ENCODE assay signal across 20 cellular contexts in the genomic region with DNA sequence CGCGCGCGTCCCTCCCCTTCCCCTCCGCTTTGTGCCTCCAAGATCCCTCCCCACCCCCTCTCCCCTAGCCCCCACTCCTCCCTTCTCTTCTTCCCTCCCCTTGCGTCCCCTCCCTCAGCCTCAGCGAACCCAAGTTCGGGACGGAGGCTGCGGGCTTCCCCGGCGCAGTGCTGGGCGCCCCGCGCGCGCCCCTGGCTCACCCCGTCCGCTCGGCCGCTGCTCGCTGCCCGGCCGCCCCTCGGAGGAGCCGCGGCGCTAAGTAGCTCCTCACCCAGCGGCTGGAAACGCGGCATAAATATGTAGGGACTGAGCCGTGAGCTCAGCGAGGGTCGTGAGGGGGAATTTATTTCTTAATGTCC. TPM values are rescaled to one million over a fixed set of nuclear protein-coding genes. Genes with fewer than 3 reads are reported as not detected.
A peak's percentile ranks its signal among the peaks of the same experiment; 100 is the strongest.
DNase-seq lines count a peak whose midpoint lies in the region; ATAC-seq, FAIRE-seq and TF ChIP-seq lines count a peak whose summit lies in the region.
"Had no signal": no experiment of that assay in that cellular context is flagged by ENCODE, and none has a peak within 500 bp of the region (broad histone marks: within the 10 kb centered on the region; RNA-seq: fewer than 3 reads in every experiment).

Gene NOS1, minus strand, starts transcription at position 315 of the 359 bp plus-strand sequence. CDS start 30,557 bp downstream, outside the sequence.

- ATAC-seq in psoas muscle: peak in 3 of 4 donors; percentile 55 to 70 (median 63)
- ATAC-seq in GM21619 (IDR thresholded peaks at IDR 0.05; ENCODE audit: unreplicated experiment): no peak
- no peak for ATAC-seq in stimulated activated naive B cell treated with anti-CD40 and anti-IgM and Interleukin-4, amounts not matched to agents 10 μg/mL and 1 μg/mL and 100 μg/mL, for 72 hours (replicated peaks)
- ATAC-seq: effector memory CD8-positive, alpha-beta T cell; stimulated activated effector memory CD8-positive, alpha-beta T cell treated with anti-CD3 and anti-CD28 coated beads, Interleukin-12 subunit alpha, Interleukin-12 subunit beta, amount 100 ng/mL, for 72 hours had no signal

- H3K4me1 ChIP-seq in HUES48 (ENCODE audit: control insufficient read depth, insufficient read depth, low read length) (0 out of 2 replicates have a peak, but pooled peaks cover 3% of the 10 kb centered on the region), astrocyte (ENCODE audit: insufficient read depth, low read length) (no peaks in the 10 kb centered on the region), psoas muscle (no peaks in the 10 kb centered on the region)
- H3K4me1 ChIP-seq: ascending aorta had no signal

- H3K27me3 ChIP-seq in HUES48 (ENCODE audit: control insufficient read depth, insufficient read depth, low read length) (peaks cover 79% of the 10 kb centered on the region), astrocyte (ENCODE audit: insufficient read depth, low read length) (peaks cover 38% of the 10 kb centered on the region), psoas muscle (ENCODE audit: insufficient read depth in 3 of 3, low read length in 2 of 3) (peaks cover 0 to 4% (median 2%) of the 10 kb centered on the region in 3 donors)
- H3K27me3 ChIP-seq: ascending aorta had no signal

- H3K9me3 Mint-ChIP-seq in astrocyte (ENCODE audit: unreplicated experiment): no peaks in the 10 kb centered on the region
- no peaks in the 10 kb centered on the region for H3K9me3 Mint-ChIP-seq in stimulated activated naive B cell treated with anti-CD40 and anti-IgM and Interleukin-4, amounts not matched to agents 10 μg/mL and 1 μg/mL and 100 μg/mL, for 72 hours
- no peaks in the 10 kb centered on the region for H3K9me3 Mint-ChIP-seq in activated T-helper 1 cell treated with anti-CD3 and anti-CD28 coated beads, Interleukin-12 subunit alpha, Interleukin-12 subunit beta, Interleukin-2, Interleukin-4 antibody, amounts not matched to agents 30 ng/mL and 10 ng/mL and 1 ng/mL, durations not matched to agents 14 hours and 24 hours and 36 hours
- H3K9me3 Mint-ChIP-seq: activated CD4-positive, alpha-beta memory T cell treated with anti-CD3 and anti-CD28 coated beads for 36 hours; effector memory CD8-positive, alpha-beta T cell; stimulated activated effector memory CD8-positive, alpha-beta T cell treated with anti-CD3 and anti-CD28 coated beads, Interleukin-12 subunit alpha, Interleukin-12 subunit beta, amount 100 ng/mL, for 72 hours had no signal

- H3K36me3 ChIP-seq in HUES48 (ENCODE audit: control insufficient read depth, insufficient read depth, low read length) (no peaks in the 10 kb centered on the region), astrocyte (ENCODE audit: insufficient read depth, low read length) (no peaks in the 10 kb centered on the region), psoas muscle (ENCODE audit: insufficient read depth in 1 of 2, low read depth in 1 of 2) (no peaks in the 10 kb centered on the region)
- H3K36me3 ChIP-seq: ascending aorta; BLaER1 treated with 17β-estradiol and CSF1 and Interleukin-3, amounts not matched to agents 10 nM and 100 nM had no signal

- H3K9ac ChIP-seq in HUES48 (ENCODE audit: low read depth, low read length): peak within 1 kb of the TSS; percentile 29; the same call in 1 of the 2 replicates
- no peak within 1 kb of the TSS for H3K9ac ChIP-seq in astrocyte (ENCODE audit: low read length)
- H3K9ac ChIP-seq: BLaER1 treated with 17β-estradiol and CSF1 and Interleukin-3, amounts not matched to agents 10 nM and 100 nM had no signal

- no peaks in the 10 kb centered on the region for H3K36me3 Mint-ChIP-seq in astrocyte (ENCODE audit: low read depth, unreplicated experiment)
- no peaks in the 10 kb centered on the region for H3K36me3 Mint-ChIP-seq in stimulated activated naive B cell treated with anti-CD40 and anti-IgM and Interleukin-4, amounts not matched to agents 10 μg/mL and 1 μg/mL and 100 μg/mL, for 72 hours
- H3K36me3 Mint-ChIP-seq in activated T-helper 1 cell treated with anti-CD3 and anti-CD28 coated beads, Interleukin-12 subunit alpha, Interleukin-12 subunit beta, Interleukin-2, Interleukin-4 antibody, amounts not matched to agents 30 ng/mL and 10 ng/mL and 1 ng/mL, durations not matched to agents 14 hours and 24 hours and 36 hours (ENCODE audit: low read depth): no peaks in the 10 kb centered on the region
- H3K36me3 Mint-ChIP-seq: activated CD4-positive, alpha-beta memory T cell treated with anti-CD3 and anti-CD28 coated beads for 36 hours; stimulated activated effector memory CD8-positive, alpha-beta T cell treated with anti-CD3 and anti-CD28 coated beads, Interleukin-12 subunit alpha, Interleukin-12 subunit beta, amount 100 ng/mL, for 72 hours had no signal

- H3K4me3 Mint-ChIP-seq in astrocyte (ENCODE audit: unreplicated experiment): peak within 1 kb of the TSS; percentile 71
- no peak within 1 kb of the TSS for H3K4me3 Mint-ChIP-seq in stimulated activated naive B cell treated with anti-CD40 and anti-IgM and Interleukin-4, amounts not matched to agents 10 μg/mL and 1 μg/mL and 100 μg/mL, for 72 hours
- H3K4me3 Mint-ChIP-seq in activated T-helper 1 cell treated with anti-CD3 and anti-CD28 coated beads, Interleukin-12 subunit alpha, Interleukin-12 subunit beta, Interleukin-2, Interleukin-4 antibody, amounts not matched to agents 30 ng/mL and 10 ng/mL and 1 ng/mL, durations not matched to agents 14 hours and 24 hours and 36 hours: no peak within 1 kb of the TSS
- H3K4me3 Mint-ChIP-seq: activated CD4-positive, alpha-beta memory T cell treated with anti-CD3 and anti-CD28 coated beads for 36 hours; effector memory CD8-positive, alpha-beta T cell; stimulated activated effector memory CD8-positive, alpha-beta T cell treated with anti-CD3 and anti-CD28 coated beads, Interleukin-12 subunit alpha, Interleukin-12 subunit beta, amount 100 ng/mL, for 72 hours had no signal

- H3K4me1 Mint-ChIP-seq in astrocyte (ENCODE audit: low read depth, unreplicated experiment): no peaks in the 10 kb centered on the region
- peaks cover 0 to 3% of the 10 kb centered on the region in 2 donors for H3K4me1 Mint-ChIP-seq in stimulated activated naive B cell treated with anti-CD40 and anti-IgM and Interleukin-4, amounts not matched to agents 10 μg/mL and 1 μg/mL and 100 μg/mL, for 72 hours
- H3K4me1 Mint-ChIP-seq in activated T-helper 1 cell treated with anti-CD3 and anti-CD28 coated beads, Interleukin-12 subunit alpha, Interleukin-12 subunit beta, Interleukin-2, Interleukin-4 antibody, amounts not matched to agents 30 ng/mL and 10 ng/mL and 1 ng/mL, durations not matched to agents 14 hours and 24 hours and 36 hours (ENCODE audit: low read depth): no peaks in the 10 kb centered on the region
- H3K4me1 Mint-ChIP-seq: stimulated activated effector memory CD8-positive, alpha-beta T cell treated with anti-CD3 and anti-CD28 coated beads, Interleukin-12 subunit alpha, Interleukin-12 subunit beta, amount 100 ng/mL, for 72 hours had no signal

- H3K27ac Mint-ChIP-seq in astrocyte (ENCODE audit: unreplicated experiment): no peak within 1 kb of the TSS
- H3K27ac Mint-ChIP-seq in stimulated activated naive B cell treated with anti-CD40 and anti-IgM and Interleukin-4, amounts not matched to agents 10 μg/mL and 1 μg/mL and 100 μg/mL, for 72 hours: no peak within 1 kb of the TSS
- H3K27ac Mint-ChIP-seq in activated T-helper 1 cell treated with anti-CD3 and anti-CD28 coated beads, Interleukin-12 subunit alpha, Interleukin-12 subunit beta, Interleukin-2, Interleukin-4 antibody, amounts not matched to agents 30 ng/mL and 10 ng/mL and 1 ng/mL, durations not matched to agents 14 hours and 24 hours and 36 hours: no peak within 1 kb of the TSS
- H3K27ac Mint-ChIP-seq: activated CD4-positive, alpha-beta memory T cell treated with anti-CD3 and anti-CD28 coated beads for 36 hours; effector memory CD8-positive, alpha-beta T cell; stimulated activated effector memory CD8-positive, alpha-beta T cell treated with anti-CD3 and anti-CD28 coated beads, Interleukin-12 subunit alpha, Interleukin-12 subunit beta, amount 100 ng/mL, for 72 hours had no signal

- peaks cover 83% of the 10 kb centered on the region for H3K27me3 Mint-ChIP-seq in astrocyte (ENCODE audit: low read depth, unreplicated experiment)
- peaks cover 54 to 75% of the 10 kb centered on the region in 2 donors for H3K27me3 Mint-ChIP-seq in stimulated activated naive B cell treated with anti-CD40 and anti-IgM and Interleukin-4, amounts not matched to agents 10 μg/mL and 1 μg/mL and 100 μg/mL, for 72 hours
- peaks cover 49% of the 10 kb centered on the region for H3K27me3 Mint-ChIP-seq in activated T-helper 1 cell treated with anti-CD3 and anti-CD28 coated beads, Interleukin-12 subunit alpha, Interleukin-12 subunit beta, Interleukin-2, Interleukin-4 antibody, amounts not matched to agents 30 ng/mL and 10 ng/mL and 1 ng/mL, durations not matched to agents 14 hours and 24 hours and 36 hours (ENCODE audit: insufficient read depth)

- intact Hi-C loops in psoas muscle (cut with DNase I): loop anchor here in 1 of 2 donors (5.0 kb wide), 1 partner anchor 124 kb away; no protein-coding TSS in a partner anchor
- intact Hi-C loops in activated T-helper 1 cell treated with anti-CD3 and anti-CD28 coated beads, Interleukin-12 subunit alpha, Interleukin-12 subunit beta, Interleukin-2, Interleukin-4 antibody, amounts not matched to agents 30 ng/mL and 10 ng/mL and 1 ng/mL, durations not matched to agents 14 hours and 24 hours and 36 hours (cut with micrococcal nuclease): no loop called here

- H3K4me2 ChIP-seq in astrocyte (ENCODE audit: low read length): no peak within 1 kb of the TSS
- H3K4me2 ChIP-seq: BLaER1 treated with 17β-estradiol and CSF1 and Interleukin-3, amounts not matched to agents 10 nM and 100 nM had no signal

- no peak within 1 kb of the TSS for H2AFZ ChIP-seq in astrocyte (ENCODE audit: low read depth, low read length)

- H3K27ac ChIP-seq in HUES48 (ENCODE audit: low read depth, low read length) (no peak within 1 kb of the TSS), astrocyte (ENCODE audit: low read depth, low read length) (no peak within 1 kb of the TSS), psoas muscle (no peak within 1 kb of the TSS)
- H3K27ac ChIP-seq: ascending aorta; BLaER1 treated with 17β-estradiol and CSF1 and Interleukin-3, amounts not matched to agents 10 nM and 100 nM had no signal

- WGBS in psoas muscle, 3 donors: 1 to 2% (median 1%) methylated on average over 19 to 34 of the region's 34 CpGs

- H4K20me1 ChIP-seq in astrocyte (ENCODE audit: insufficient read depth, low read length): no peaks in the 10 kb centered on the region

- no peak for FAIRE-seq in astrocyte (lab: Jason Lieb, UNC)
- FAIRE-seq: G401.6, GM19239 had no signal

- H3K4me3 ChIP-seq in HUES48 (ENCODE audit: low read depth, low read length) (peak within 1 kb of the TSS; percentile 91), astrocyte (ENCODE audit: insufficient read depth, low read depth, low read length) (no peak within 1 kb of the TSS), psoas muscle (peak within 1 kb of the TSS; percentile 80)
- H3K4me3 ChIP-seq: ascending aorta; BLaER1 treated with 17β-estradiol and CSF1 and Interleukin-3, amounts not matched to agents 10 nM and 100 nM had no signal

- no peak for TF ChIP-seq CTCF in astrocyte (IDR thresholded peaks at IDR 0.05; ENCODE audit: insufficient read depth, low read depth, low read length)
- no peak for TF ChIP-seq CTCF in psoas muscle (IDR thresholded peaks at IDR 0.05)

- H3K9me3 ChIP-seq in HUES48 (ENCODE audit: control insufficient read depth, insufficient read depth, low read length): no peaks in the 10 kb centered on the region
- no peaks in the 10 kb centered on the region for H3K9me3 ChIP-seq in astrocyte (ENCODE audit: insufficient read depth, low read depth, low read length)
- no peaks in the 10 kb centered on the region for H3K9me3 ChIP-seq in psoas muscle
- H3K9me3 ChIP-seq: ascending aorta had no signal

- DNase-seq in astrocyte (ENCODE audit: low read depth) (no peak), iPS-NIHi11 (ENCODE audit: low spot score) (peak; percentile 74), psoas muscle (peak in 1 of 2 donors; percentile 37), germinal center (ENCODE audit: low spot score) (no peak)
- no peak for DNase-seq in stimulated activated naive B cell treated with anti-CD40 and anti-IgM and Interleukin-4, amounts not matched to agents 10 μg/mL and 1 μg/mL and 100 μg/mL, for 72 hours
- no peak for DNase-seq in activated T-helper 1 cell treated with anti-CD3 and anti-CD28 coated beads, Interleukin-12 subunit alpha, Interleukin-12 subunit beta, Interleukin-2, Interleukin-4 antibody, amounts not matched to agents 30 ng/mL and 10 ng/mL and 1 ng/mL, durations not matched to agents 14 hours and 24 hours and 36 hours (ENCODE audit: low spot score)
- DNase-seq: activated CD4-positive, alpha-beta memory T cell treated with anti-CD3 and anti-CD28 coated beads for 36 hours; activated effector memory CD4-positive, alpha-beta T cell treated with Interleukin-2 at 50 U/mL for 16 hours; effector memory CD8-positive, alpha-beta T cell; Karpas-422; NCI-H146; RPMI8226; stimulated activated CD4-positive, alpha-beta T cell treated with anti-CD3 and anti-CD28 coated beads, Interleukin-4, amount 100 ng/mL, for 1 hour had no signal

- no peaks in the 10 kb centered on the region for H3K79me2 ChIP-seq in astrocyte (ENCODE audit: insufficient read depth, low read length)

RNA-seq across cellular contexts. Expression of gene NOS1, which starts in this region (rescaled TPM):
- total RNA-seq in astrocyte (0.05 TPM in 1 of 2 replicates, not detected in the other), psoas muscle (10 to 100 TPM; 12.1 to 62.2 (median 19.1) TPM)
- 1 to 10 TPM; 2.7 to 7.3 (median 5.8) TPM for polyA plus RNA-seq in psoas muscle
- total RNA-seq in activated T-helper 1 cell treated with anti-CD3 and anti-CD28 coated beads, Interleukin-12 subunit alpha, Interleukin-12 subunit beta, Interleukin-2, Interleukin-4 antibody, amounts not matched to agents 30 ng/mL and 10 ng/mL and 1 ng/mL, durations not matched to agents 14 hours and 24 hours and 36 hours: not detected in 2 replicates
- total RNA-seq: activated CD4-positive, alpha-beta memory T cell treated with anti-CD3 and anti-CD28 coated beads for 36 hours had no signal

Comparison
In these comparisons a context has a peak if more than half of its experiments do, and no peak if none do; other contexts are left out.
1. RNA of gene NOS1 (total RNA-seq): 12.1 to 62.2 TPM in psoas muscle; 0.05 TPM in astrocyte and not detected in activated T-helper 1 cell treated with anti-CD3 and anti-CD28 coated beads, Interleukin-12 subunit alpha, Interleukin-12 subunit beta, Interleukin-2, Interleukin-4 antibody, amounts not matched to agents 30 ng/mL and 10 ng/mL and 1 ng/mL, durations not matched to agents 14 hours and 24 hours and 36 hours; every median in the first group is over 10 times any median in the second.
2. ATAC-seq: peak in psoas muscle (3 of 4); none in GM21619 (single experiment) and stimulated activated naive B cell treated with anti-CD40 and anti-IgM and Interleukin-4, amounts not matched to agents 10 μg/mL and 1 μg/mL and 100 μg/mL, for 72 hours (0 of 2).